In genomic region chr12:6791931-6792520, GRCh38 we compare ENCODE assay signal across 9 cellular contexts. TPM values are rescaled to one million over a fixed set of nuclear protein-coding genes. Genes with fewer than 3 reads are reported as not detected.
DNase-seq lines count a peak whose midpoint lies in the region; ATAC-seq lines count a peak whose summit lies in the region.
"Had no signal": no experiment of that assay in that cellular context is flagged by ENCODE, and none has a peak within 500 bp of the region (broad histone marks: within the 10 kb centered on the region; RNA-seq: fewer than 3 reads in every experiment).

No MANE protein-coding gene starts in this region.

- H3K27me3 ChIP-seq in muscle layer of colon (ENCODE audit: control insufficient read depth in 1 of 2, insufficient read depth in 2 of 2, low read length in 2 of 2) (no peaks in the 10 kb centered on the region), thymus (ENCODE audit: control insufficient read depth, insufficient read depth) (no peaks in the 10 kb centered on the region)

- peak overlapping the region; percentile 44 for H3K27ac ChIP-seq in muscle layer of colon (ENCODE audit: low read depth, low read length)
- peak overlapping the region; percentile 86 for H3K27ac ChIP-seq in thymus (ENCODE audit: low read depth)

- DNase-seq in activated naive CD4-positive, alpha-beta T cell treated with anti-CD3 and anti-CD28 coated beads for 36 hours, result no peak
- DNase-seq in activated naive CD4-positive, alpha-beta T cell treated with anti-CD3 and anti-CD28 coated beads, Interleukin-2, amount 50 U/mL, for 16 hours, result no peak
- DNase-seq in kidney glomerular epithelial cell (lab: John Stamatoyannopoulos, UW), result no peak
- DNase-seq in SKM-1 treated with dmso at 0.1 percent for 144 hours (lab: John Stamatoyannopoulos, UW; ENCODE audit: unreplicated experiment), result no peak
- DNase-seq: NCI-H1105 treated with DMSO at 0.1 percent for 48 hours had no signal

- H3K27ac Mint-ChIP-seq in activated naive CD4-positive, alpha-beta T cell treated with anti-CD3 and anti-CD28 coated beads for 36 hours, result peak overlapping the region; percentile 96
- peak overlapping the region; percentile 58 for H3K27ac Mint-ChIP-seq in activated naive CD8-positive, alpha-beta T cell

- intact Hi-C loops in activated naive CD4-positive, alpha-beta T cell treated with anti-CD3 and anti-CD28 coated beads for 36 hours (cut with micrococcal nuclease), result loop anchor here (1.0 to 5.0 kb wide), 4 partner anchors 19 to 300 kb away; partner anchors contain the start of genes CHD4, MRPL51, NCAPD2 and USP5

- no peaks in the 10 kb centered on the region for H3K36me3 ChIP-seq in muscle layer of colon (ENCODE audit: insufficient read depth, low read length)
- peaks cover 22% of the 10 kb centered on the region for H3K36me3 ChIP-seq in thymus (ENCODE audit: control insufficient read depth, insufficient read depth)

- H3K4me3 Mint-ChIP-seq in activated naive CD4-positive, alpha-beta T cell treated with anti-CD3 and anti-CD28 coated beads for 36 hours, result peak overlapping the region; percentile 97
- H3K4me3 Mint-ChIP-seq in activated naive CD8-positive, alpha-beta T cell, result peak overlapping the region; percentile 54

- H3K9me3 ChIP-seq in muscle layer of colon (ENCODE audit: low read length) (no peaks in the 10 kb centered on the region), thymus (ENCODE audit: control insufficient read depth) (no peaks in the 10 kb centered on the region)

- no peaks in the 10 kb centered on the region for H3K27me3 Mint-ChIP-seq in activated naive CD4-positive, alpha-beta T cell treated with anti-CD3 and anti-CD28 coated beads for 36 hours (ENCODE audit: low read depth)
- peaks cover 3% of the 10 kb centered on the region for H3K27me3 Mint-ChIP-seq in activated naive CD8-positive, alpha-beta T cell

- CTCF ChIA-PET in activated naive CD4-positive, alpha-beta T cell treated with anti-CD3 and anti-CD28 coated beads for 36 hours (lab: Charles Lee), result interaction anchor here (0.6 to 6.5 kb wide), 17 partner anchors 10 to 234 kb away, joined by 3 to 39 read pairs (median 4); partner anchors contain the start of genes COPS7A, LAG3, MLF2 and PTMS

- H3K4me1 ChIP-seq in muscle layer of colon (ENCODE audit: insufficient read depth, low read length) (no peaks in the 10 kb centered on the region), thymus (ENCODE audit: control insufficient read depth, insufficient read depth, low read length) (peaks cover 24% of the 10 kb centered on the region)

- H3K4me3 ChIP-seq in muscle layer of colon (ENCODE audit: low read depth in 1 of 2, low read length in 2 of 2) (no peak overlapping the region), thymus (ENCODE audit: low read length) (peak overlapping the region; percentile 59)

- ATAC-seq in HG03342 (IDR thresholded peaks at IDR 0.05; ENCODE audit: unreplicated experiment), result no peak

- peaks cover 55% of the 10 kb centered on the region for H3K4me1 Mint-ChIP-seq in activated naive CD4-positive, alpha-beta T cell treated with anti-CD3 and anti-CD28 coated beads for 36 hours (ENCODE audit: low read depth)
- peaks cover 41% of the 10 kb centered on the region for H3K4me1 Mint-ChIP-seq in activated naive CD8-positive, alpha-beta T cell (ENCODE audit: low read depth)

- WGBS in thymus, result 11% methylated on average over 13 of the region's 13 CpGs

- H3K36me3 Mint-ChIP-seq in activated naive CD4-positive, alpha-beta T cell treated with anti-CD3 and anti-CD28 coated beads for 36 hours (ENCODE audit: low read depth), result peaks cover 36% of the 10 kb centered on the region
- no peaks in the 10 kb centered on the region for H3K36me3 Mint-ChIP-seq in activated naive CD8-positive, alpha-beta T cell

- no peaks in the 10 kb centered on the region for H3K9me3 Mint-ChIP-seq in activated naive CD4-positive, alpha-beta T cell treated with anti-CD3 and anti-CD28 coated beads for 36 hours
- H3K9me3 Mint-ChIP-seq in activated naive CD8-positive, alpha-beta T cell (ENCODE audit: low read depth), result no peaks in the 10 kb centered on the region

- no peak overlapping the region for H3K9ac ChIP-seq in muscle layer of colon (ENCODE audit: low read length)

RNA-seq across cellular contexts. Expression of gene CD4, which starts 2.7 kb away (rescaled TPM):
- total RNA-seq in activated naive CD4-positive, alpha-beta T cell treated with anti-CD3 and anti-CD28 coated beads for 36 hours, result 100 to 1,000 TPM; 155 to 161 TPM
- 50.9 TPM for polyA plus RNA-seq in thymus

RNA-seq across cellular contexts. Expression of gene LAG3, which starts 19.7 kb away (rescaled TPM):
- total RNA-seq in activated naive CD4-positive, alpha-beta T cell treated with anti-CD3 and anti-CD28 coated beads for 36 hours, result 10 to 100 TPM; 22.8 to 25.1 TPM
- 4.8 TPM for polyA plus RNA-seq in thymus

RNA-seq across cellular contexts. Expression of gene PTMS, which starts 25.9 kb away (rescaled TPM):
- 10 to 100 TPM; 35.1 to 44.2 TPM for total RNA-seq in activated naive CD4-positive, alpha-beta T cell treated with anti-CD3 and anti-CD28 coated beads for 36 hours
- 186 TPM for polyA plus RNA-seq in thymus

RNA-seq across cellular contexts. Expression of gene GPR162, which starts 29.6 kb away (rescaled TPM):
- under 1 TPM in 1 of 2 experiments, not detected in 1; 0.24 TPM for total RNA-seq in activated naive CD4-positive, alpha-beta T cell treated with anti-CD3 and anti-CD28 coated beads for 36 hours
- 4.4 TPM for polyA plus RNA-seq in thymus

RNA-seq across cellular contexts. Expression of gene P3H3, which starts 36.2 kb away (rescaled TPM):
- 1 to 10 TPM; 1.9 to 2.0 TPM for total RNA-seq in activated naive CD4-positive, alpha-beta T cell treated with anti-CD3 and anti-CD28 coated beads for 36 hours
- 4.4 TPM for polyA plus RNA-seq in thymus
